Comparison of ENCODE assay signal across 8 cellular contexts in genomic region chr9:95004452-95005275, GRCh38.
A peak's percentile ranks its signal among the peaks of the same experiment; 100 is the strongest.
DNase-seq lines count a peak whose midpoint lies in the region; ATAC-seq and TF ChIP-seq lines count a peak whose summit lies in the region.

No MANE protein-coding gene starts in this region.

- intact Hi-C loops in MCF 10A (cut with micrococcal nuclease), result loop anchor here (5.0 kb wide), 1 partner anchor 103 kb away; no protein-coding TSS in a partner anchor

- H3K4me3 ChIP-seq in SJSA1, result peak overlapping the region; percentile 90

- H3K9me3 Mint-ChIP-seq in MCF 10A (ENCODE audit: unreplicated experiment), result no peaks in the 10 kb centered on the region

- H3K4me3 Mint-ChIP-seq in MCF 10A (ENCODE audit: unreplicated experiment), result peak overlapping the region; percentile 85

- H3K36me3 ChIP-seq in SJSA1, result peaks cover 37% of the 10 kb centered on the region

- H3K27me3 ChIP-seq in SJSA1 (replicated peaks), result no peaks in the 10 kb centered on the region

- BruUV-seq in MCF 10A (replicated peaks; lab: Mats Ljungman, UMichigan), result no TSS peak

- ATAC-seq in HG03196 (IDR thresholded peaks at IDR 0.05; ENCODE audit: unreplicated experiment), result peak; percentile 45

- peak overlapping the region; percentile 97 for H3K27ac Mint-ChIP-seq in MCF 10A (ENCODE audit: low read depth, unreplicated experiment)

- H3K27ac ChIP-seq in SJSA1, result peak overlapping the region; percentile 83

- no peaks in the 10 kb centered on the region for H3K27me3 Mint-ChIP-seq in MCF 10A (ENCODE audit: insufficient read depth, unreplicated experiment)

- H3K4me1 ChIP-seq in SJSA1 (replicated peaks), result peaks cover 27% of the 10 kb centered on the region

- H3K36me3 Mint-ChIP-seq in MCF 10A (ENCODE audit: insufficient read depth, unreplicated experiment), result peaks cover 41% of the 10 kb centered on the region

- POLR2A ChIA-PET in MCF 10A (lab: Yijun Ruan, JAX), result interaction anchor here (0.6 to 1.3 kb wide), 10 partner anchors 13 to 199 kb away, joined by 3 to 12 read pairs (median 4); no protein-coding TSS in a partner anchor

- DNase-seq in activated gamma-delta T cell (lab: John Stamatoyannopoulos, UW) (peak; percentile 24), activated gamma-delta T cell treated with Interleukin-2 at 50 U/mL for 16 hours (no peak), SJSA1 (ENCODE audit: low read depth in 1 of 2, low spot score in 2 of 2) (peak in 1 of 2 experiments; percentile 49), MCF 10A (ENCODE audit: unreplicated experiment) (peak; percentile 51), iris pigment epithelial cell (ENCODE audit: low read depth) (peak; percentile 47), pons (ENCODE audit: low spot score) (no peak)
- DNase-seq in stimulated activated CD4-positive, alpha-beta T cell treated with anti-CD3 and anti-CD28 coated beads, Interleukin-4, amount 100 ng/mL, for 1 hour, result peak; percentile 49

- CTCF ChIA-PET in MCF 10A (lab: Yijun Ruan, JAX), result interaction anchor here (1.7 kb wide), 1 partner anchor 55 kb away, joined by 4 read pairs; no protein-coding TSS in a partner anchor

- TF ChIP-seq CTCF in MCF 10A (IDR thresholded peaks at IDR 0.05; ENCODE audit: unreplicated experiment), result no peak

- H3K4me1 Mint-ChIP-seq in MCF 10A (ENCODE audit: insufficient read depth, unreplicated experiment), result peaks cover 35% of the 10 kb centered on the region

- no peaks in the 10 kb centered on the region for H3K9me3 ChIP-seq in SJSA1 (replicated peaks)

Comparison
In these comparisons a context has a peak if more than half of its experiments do, and no peak if none do; other contexts are left out.
1. DNase-seq: peak in activated gamma-delta T cell (single experiment), MCF 10A (single experiment), iris pigment epithelial cell (single experiment) and stimulated activated CD4-positive, alpha-beta T cell treated with anti-CD3 and anti-CD28 coated beads, Interleukin-4, amount 100 ng/mL, for 1 hour (single experiment); none in activated gamma-delta T cell treated with Interleukin-2 at 50 U/mL for 16 hours (single experiment) and pons (single experiment).